Comparison of ENCODE assay signal across 22 cellular contexts in genomic region chr7:120979765-120980499, GRCh38. TPM values are rescaled to one million over a fixed set of nuclear protein-coding genes. Genes with fewer than 3 reads are reported as not detected.
A peak's percentile ranks its signal among the peaks of the same experiment; 100 is the strongest.
DNase-seq lines count a peak whose midpoint lies in the region; ATAC-seq and TF ChIP-seq lines count a peak whose summit lies in the region.
"Had no signal": no experiment of that assay in that cellular context is flagged by ENCODE, and none has a peak within 500 bp of the region (broad histone marks: within the 10 kb centered on the region; RNA-seq: fewer than 3 reads in every experiment).

No MANE protein-coding gene starts in this region.

- peaks cover 16% of the 10 kb centered on the region for H3K36me3 Mint-ChIP-seq in activated CD8-positive, alpha-beta memory T cell treated with anti-CD3 and anti-CD28 coated beads, Interleukin-2, amount 10 ng/mL, durations not matched to agents 7 days and 5 days
- H3K36me3 Mint-ChIP-seq in activated T-helper 17 cell treated with anti-CD3 and anti-CD28 coated beads, Interleukin-2, amount 50 U/mL, for 72 hours (ENCODE audit: low read depth): peaks cover 20% of the 10 kb centered on the region
- H3K36me3 Mint-ChIP-seq in type B pancreatic cell: peaks cover 4% of the 10 kb centered on the region
- H3K36me3 Mint-ChIP-seq in T-cell: peaks cover 4% of the 10 kb centered on the region

- no peaks in the 10 kb centered on the region for H3K27me3 Mint-ChIP-seq in activated CD8-positive, alpha-beta memory T cell treated with anti-CD3 and anti-CD28 coated beads, Interleukin-2, amount 10 ng/mL, durations not matched to agents 7 days and 5 days
- H3K27me3 Mint-ChIP-seq in activated T-helper 17 cell treated with anti-CD3 and anti-CD28 coated beads, Interleukin-2, amount 50 U/mL, for 72 hours: peaks cover 6% of the 10 kb centered on the region
- H3K27me3 Mint-ChIP-seq in type B pancreatic cell: no peaks in the 10 kb centered on the region
- peaks cover 0 to under 1% of the 10 kb centered on the region in 2 donors for H3K27me3 Mint-ChIP-seq in T-cell

- H3K4me3 ChIP-seq in fibroblast of the aortic adventitia (ENCODE audit: low read depth, low read length): no peak overlapping the region
- H3K4me3 ChIP-seq: adrenal gland, Peyer's patch, tibial artery had no signal

- DNase-seq in activated CD8-positive, alpha-beta memory T cell treated with anti-CD3 and anti-CD28 coated beads, Interleukin-2, amount 10 ng/mL, durations not matched to agents 7 days and 5 days: no peak
- no peak for DNase-seq in activated CD8-positive, alpha-beta memory T cell treated with anti-CD3 and anti-CD28 coated beads, Interleukin-2, amount 50 U/mL, for 4 hours
- DNase-seq in fibroblast of the aortic adventitia (ENCODE audit: low read depth) (peak; percentile 67), type B pancreatic cell (ENCODE audit: extremely low spot score, unreplicated experiment) (no peak), T-cell (no peak), DMS53 (lab: John Stamatoyannopoulos, UW) (no peak), GM13976 (ENCODE audit: low spot score) (no peak)
- DNase-seq: activated CD8-positive, alpha-beta memory T cell treated with anti-CD3 and anti-CD28 coated beads for 24 hours; activated effector memory CD4-positive, alpha-beta T cell treated with anti-CD3 and anti-CD28 coated beads, Interleukin-2, amount 50 U/mL, for 16 hours; adrenal gland; cerebellar nuclear complex; effector CD8-positive, alpha-beta T cell; left cardiac atrium; NCI-H146; NCI-H82; Peyer's patch; SW 1271; tibial artery; WERI-Rb-1 had no signal

- in situ Hi-C loops in GM13976 (cut with MboI; ENCODE audit: low sequenced_read_pairs, unreplicated experiment): loop anchor here (25.0 kb wide), 2 partner anchors 107 to 357 kb away; partner anchors contain the start of gene WNT16

- POLR2A ChIA-PET in T-cell (lab: Charles Lee): interaction anchor here (0.6 kb wide), 2 partner anchors 18 to 403 kb away, joined by 3 to 4 read pairs; no protein-coding TSS in a partner anchor

- peak; percentile 43 for ATAC-seq in activated CD8-positive, alpha-beta memory T cell treated with anti-CD3 and anti-CD28 coated beads, Interleukin-2, amount 10 ng/mL, durations not matched to agents 7 days and 5 days
- peak; percentile 42 for ATAC-seq in activated T-helper 17 cell treated with anti-CD3 and anti-CD28 coated beads, Interleukin-2, amount 50 U/mL, for 72 hours (replicated peaks)
- ATAC-seq in T-cell (replicated peaks in 1 of 4): no peak
- ATAC-seq: left cardiac atrium; stimulated activated memory B cell treated with anti-CD40 and anti-IgM and Interleukin-4, amounts not matched to agents 10 μg/mL and 1 μg/mL and 100 μg/mL, for 72 hours had no signal

- peaks cover 24% of the 10 kb centered on the region for H3K4me1 Mint-ChIP-seq in activated CD8-positive, alpha-beta memory T cell treated with anti-CD3 and anti-CD28 coated beads, Interleukin-2, amount 10 ng/mL, durations not matched to agents 7 days and 5 days
- peaks cover 10% of the 10 kb centered on the region for H3K4me1 Mint-ChIP-seq in activated T-helper 17 cell treated with anti-CD3 and anti-CD28 coated beads, Interleukin-2, amount 50 U/mL, for 72 hours
- peaks cover 5% of the 10 kb centered on the region for H3K4me1 Mint-ChIP-seq in type B pancreatic cell (ENCODE audit: unreplicated experiment)
- H3K4me1 Mint-ChIP-seq in T-cell: peaks cover 3 to 6% (median 4%) of the 10 kb centered on the region in 3 donors
- H3K4me1 Mint-ChIP-seq: CD14-positive monocyte had no signal

- TF ChIP-seq CTCF in fibroblast of the aortic adventitia (IDR thresholded peaks at IDR 0.05; ENCODE audit: insufficient read depth, low read length): no peak
- no peak for TF ChIP-seq CTCF in type B pancreatic cell (conservative IDR thresholded peaks at IDR 0.05)
- no peak for TF ChIP-seq CTCF in GM13976 (IDR thresholded peaks at IDR 0.05; ENCODE audit: borderline replicate concordance, control extremely low read depth, extremely low read depth, insufficient read depth, missing control alignments)

- CTCF ChIA-PET in activated CD8-positive, alpha-beta memory T cell treated with anti-CD3 and anti-CD28 coated beads, Interleukin-2, amount 10 ng/mL, durations not matched to agents 7 days and 5 days (lab: Charles Lee): interaction anchor here (1.3 kb wide), 1 partner anchor 10 kb away, joined by 3 read pairs; no protein-coding TSS in a partner anchor
- CTCF ChIA-PET in T-cell (lab: Charles Lee): interaction anchor here in 1 of 2 donors (0.6 to 1.2 kb wide), 3 partner anchors 9 to 134 kb away, joined by 4 to 6 read pairs (median 4); partner anchors contain the start of gene ING3

- no peak overlapping the region for H3K4me3 Mint-ChIP-seq in activated CD8-positive, alpha-beta memory T cell treated with anti-CD3 and anti-CD28 coated beads, Interleukin-2, amount 10 ng/mL, durations not matched to agents 7 days and 5 days
- H3K4me3 Mint-ChIP-seq in activated T-helper 17 cell treated with anti-CD3 and anti-CD28 coated beads, Interleukin-2, amount 50 U/mL, for 72 hours: no peak overlapping the region
- no peak overlapping the region for H3K4me3 Mint-ChIP-seq in type B pancreatic cell
- H3K4me3 Mint-ChIP-seq in T-cell: no peak overlapping the region
- H3K4me3 Mint-ChIP-seq: CD14-positive monocyte; stimulated activated memory B cell treated with anti-CD40 and anti-IgM and Interleukin-4, amounts not matched to agents 10 μg/mL and 1 μg/mL and 100 μg/mL, for 72 hours had no signal

- no peaks in the 10 kb centered on the region for H3K9me3 Mint-ChIP-seq in activated CD8-positive, alpha-beta memory T cell treated with anti-CD3 and anti-CD28 coated beads, Interleukin-2, amount 10 ng/mL, durations not matched to agents 7 days and 5 days (ENCODE audit: low read depth)
- no peaks in the 10 kb centered on the region for H3K9me3 Mint-ChIP-seq in activated T-helper 17 cell treated with anti-CD3 and anti-CD28 coated beads, Interleukin-2, amount 50 U/mL, for 72 hours
- no peaks in the 10 kb centered on the region for H3K9me3 Mint-ChIP-seq in type B pancreatic cell
- H3K9me3 Mint-ChIP-seq in T-cell: no peaks in the 10 kb centered on the region
- H3K9me3 Mint-ChIP-seq: CD14-positive monocyte; stimulated activated memory B cell treated with anti-CD40 and anti-IgM and Interleukin-4, amounts not matched to agents 10 μg/mL and 1 μg/mL and 100 μg/mL, for 72 hours had no signal

- peak overlapping the region; percentile 63 for H3K27ac Mint-ChIP-seq in activated CD8-positive, alpha-beta memory T cell treated with anti-CD3 and anti-CD28 coated beads, Interleukin-2, amount 10 ng/mL, durations not matched to agents 7 days and 5 days
- H3K27ac Mint-ChIP-seq in activated T-helper 17 cell treated with anti-CD3 and anti-CD28 coated beads, Interleukin-2, amount 50 U/mL, for 72 hours: peak overlapping the region; percentile 65
- H3K27ac Mint-ChIP-seq in type B pancreatic cell (peak overlapping the region; percentile 56), T-cell (no peak overlapping the region)
- H3K27ac Mint-ChIP-seq: CD14-positive monocyte; stimulated activated memory B cell treated with anti-CD40 and anti-IgM and Interleukin-4, amounts not matched to agents 10 μg/mL and 1 μg/mL and 100 μg/mL, for 72 hours had no signal

RNA-seq across cellular contexts. Expression of gene CPED1, which starts 8.6 kb away (rescaled TPM):
- under 1 TPM in 1 of 2 experiments, not detected in 1; 0.16 TPM for total RNA-seq in activated CD8-positive, alpha-beta memory T cell treated with anti-CD3 and anti-CD28 coated beads, Interleukin-2, amount 10 ng/mL, durations not matched to agents 7 days and 5 days
- not detected for total RNA-seq in activated T-helper 17 cell treated with anti-CD3 and anti-CD28 coated beads, Interleukin-2, amount 50 U/mL, for 72 hours
- total RNA-seq in fibroblast of the aortic adventitia (ENCODE audit: low replicate concordance): 30.0 and 119 TPM in 2 replicates
- 0.88 and 45.4 TPM in 2 replicates for total RNA-seq in type B pancreatic cell (ENCODE audit: low replicate concordance)
- total RNA-seq in T-cell: 1 to 10 TPM in 1 of 5 donors, under 1 TPM in 2, not detected in 2; 0.73 to 1.4 (median 0.96) TPM

RNA-seq across cellular contexts. Expression of gene ING3, which starts 29.4 kb away (rescaled TPM):
- total RNA-seq in activated CD8-positive, alpha-beta memory T cell treated with anti-CD3 and anti-CD28 coated beads, Interleukin-2, amount 10 ng/mL, durations not matched to agents 7 days and 5 days: 10 to 100 TPM; 23.3 to 28.2 TPM
- total RNA-seq in activated T-helper 17 cell treated with anti-CD3 and anti-CD28 coated beads, Interleukin-2, amount 50 U/mL, for 72 hours: 10 to 100 TPM; 21.9 to 29.9 TPM
- total RNA-seq in fibroblast of the aortic adventitia (ENCODE audit: low replicate concordance): 6.7 and 26.3 TPM in 2 replicates
- 14.5 and 20.7 TPM in 2 replicates for total RNA-seq in type B pancreatic cell (ENCODE audit: low replicate concordance)
- 10 to 100 TPM; 20.6 to 32.3 (median 25.6) TPM for total RNA-seq in T-cell

Comparison
In these comparisons a context has a peak if more than half of its experiments do, and no peak if none do; other contexts are left out.
1. ATAC-seq: peak in activated CD8-positive, alpha-beta memory T cell treated with anti-CD3 and anti-CD28 coated beads, Interleukin-2, amount 10 ng/mL, durations not matched to agents 7 days and 5 days (single experiment) and activated T-helper 17 cell treated with anti-CD3 and anti-CD28 coated beads, Interleukin-2, amount 50 U/mL, for 72 hours (single experiment); none in T-cell (0 of 4).
2. H3K27ac Mint-ChIP-seq: peak in activated CD8-positive, alpha-beta memory T cell treated with anti-CD3 and anti-CD28 coated beads, Interleukin-2, amount 10 ng/mL, durations not matched to agents 7 days and 5 days (single experiment), activated T-helper 17 cell treated with anti-CD3 and anti-CD28 coated beads, Interleukin-2, amount 50 U/mL, for 72 hours (single experiment) and type B pancreatic cell (single experiment); none in T-cell (0 of 2).